Comparison of ENCODE assay signal across 1 cellular context in genomic region chr6:33172307-33173227, GRCh38.
TF ChIP-seq lines count a peak whose summit lies in the region.

No MANE protein-coding gene starts in this region.

TF ChIP-seq in SK-N-SH, 30 proteins besides CTCF, POLR2A, EP300 and RAD21:
- TF ChIP-seq IRF3 (IDR thresholded peaks at IDR 0.05; ENCODE audit: low read depth, low read length) = no peak
- peak; percentile 10; the same call in 1 of the 2 replicates for TF ChIP-seq SMC3 (IDR thresholded peaks at IDR 0.05; ENCODE audit: low read depth, low read length)
